In genomic region chr11:73321342-73322110, GRCh38 we compare ENCODE assay signal across 10 cellular contexts. TPM values are rescaled to one million over a fixed set of nuclear protein-coding genes. Genes with fewer than 3 reads are reported as not detected.
DNase-seq lines count a peak whose midpoint lies in the region; ATAC-seq, FAIRE-seq and TF ChIP-seq lines count a peak whose summit lies in the region.
"Had no signal": no experiment of that assay in that cellular context is flagged by ENCODE, and none has a peak within 500 bp of the region (broad histone marks: within the 10 kb centered on the region; RNA-seq: fewer than 3 reads in every experiment).

No MANE protein-coding gene starts in this region.

- H3K9ac ChIP-seq in kidney (ENCODE audit: low read length in 2 of 2): no peak overlapping the region

- H3K27me3 Mint-ChIP-seq in activated T-helper 17 cell treated with anti-CD3 and anti-CD28 coated beads, Interleukin-2, amount 50 U/mL, for 72 hours: no peaks in the 10 kb centered on the region
- H3K27me3 Mint-ChIP-seq: activated naive CD8-positive, alpha-beta T cell treated with anti-CD3 and anti-CD28 coated beads, Interleukin-2, amount 50 U/mL, for 24 hours had no signal

- intact Hi-C loops in kidney (cut with DNase I): no loop called here
- intact Hi-C loops in stomach (cut with DNase I; ENCODE audit: low total_unique reads): no loop called here

- TF ChIP-seq CTCF in kidney (IDR thresholded peaks at IDR 0.05; ENCODE audit: borderline replicate concordance, extremely low read depth, insufficient read depth): no peak
- TF ChIP-seq CTCF in stomach (IDR thresholded peaks at IDR 0.05): no peak
- no peak for TF ChIP-seq CTCF in GM10248 (IDR thresholded peaks at IDR 0.05; ENCODE audit: control extremely low read depth, extremely low read depth, low read depth, missing control alignments)

- DNase-seq in HT1080 (ENCODE audit: low read depth) (peak; percentile 64), kidney (peak; percentile 94), stomach (no peak), occipital lobe (lab: John Stamatoyannopoulos, UW) (no peak), activated gamma-delta T cell treated with Interleukin-2 at 50 U/mL for 16 hours (no peak), GM10248 (ENCODE audit: extremely low spot score) (no peak)
- DNase-seq: activated naive CD8-positive, alpha-beta T cell treated with anti-CD3 and anti-CD28 coated beads, Interleukin-2, amount 50 U/mL, for 24 hours had no signal

- H3K27me3 ChIP-seq in stomach: no peaks in the 10 kb centered on the region

- peaks cover 56 to 87% of the 10 kb centered on the region in 2 donors for H3K4me1 ChIP-seq in kidney (ENCODE audit: control insufficient read depth in 1 of 2, insufficient read depth in 1 of 2, low read depth in 1 of 2, low read length in 2 of 2)
- peaks cover 80 to 100% (median 91%) of the 10 kb centered on the region in 4 donors for H3K4me1 ChIP-seq in stomach

- no peaks in the 10 kb centered on the region for H3K9me3 Mint-ChIP-seq in activated T-helper 17 cell treated with anti-CD3 and anti-CD28 coated beads, Interleukin-2, amount 50 U/mL, for 72 hours
- H3K9me3 Mint-ChIP-seq: activated naive CD8-positive, alpha-beta T cell treated with anti-CD3 and anti-CD28 coated beads, Interleukin-2, amount 50 U/mL, for 24 hours had no signal

- no peaks in the 10 kb centered on the region for H3K9me3 ChIP-seq in kidney (ENCODE audit: control insufficient read depth in 1 of 2, low read length in 2 of 2)
- H3K9me3 ChIP-seq in stomach: no peaks in the 10 kb centered on the region

- CTCF ChIA-PET in GM10248 (lab: Yijun Ruan, JAX): interaction anchor here (1.3 to 13.4 kb wide), 5 partner anchors 14 to 63 kb away, joined by 3 to 302 read pairs (median 39); partner anchors contain the start of gene ARHGEF17

- WGBS in stomach, 5 donors: 37 to 43% (median 39%) methylated on average over 9 to 11 of the region's 11 CpGs

- H3K27ac Mint-ChIP-seq in activated T-helper 17 cell treated with anti-CD3 and anti-CD28 coated beads, Interleukin-2, amount 50 U/mL, for 72 hours: peak overlapping the region; percentile 28
- H3K27ac Mint-ChIP-seq: activated naive CD8-positive, alpha-beta T cell treated with anti-CD3 and anti-CD28 coated beads, Interleukin-2, amount 50 U/mL, for 24 hours had no signal

- no peak for TF ChIP-seq EP300 in stomach (IDR thresholded peaks at IDR 0.05)

- no peaks in the 10 kb centered on the region for H3K36me3 Mint-ChIP-seq in activated T-helper 17 cell treated with anti-CD3 and anti-CD28 coated beads, Interleukin-2, amount 50 U/mL, for 72 hours (ENCODE audit: low read depth)

- peak overlapping the region; percentile 65 to 91 for H3K27ac ChIP-seq in kidney (ENCODE audit: low read depth in 2 of 2, low read length in 2 of 2)
- H3K27ac ChIP-seq in stomach: peak overlapping the region; percentile 43 to 95 (median 85)

- no peak for TF ChIP-seq POLR2A in stomach (IDR thresholded peaks at IDR 0.05)

- H3K36me3 ChIP-seq in kidney (ENCODE audit: control insufficient read depth in 1 of 2, insufficient read depth in 2 of 2, low read length in 2 of 2): peaks cover under 1 to 5% of the 10 kb centered on the region in 2 donors
- no peaks in the 10 kb centered on the region for H3K36me3 ChIP-seq in stomach

- no peak overlapping the region for H3K4me3 ChIP-seq in kidney (ENCODE audit: low read length in 2 of 2)
- no peak overlapping the region for H3K4me3 ChIP-seq in stomach

- no peaks in the 10 kb centered on the region for H3K4me1 Mint-ChIP-seq in activated T-helper 17 cell treated with anti-CD3 and anti-CD28 coated beads, Interleukin-2, amount 50 U/mL, for 72 hours

- no peak overlapping the region for H3K4me3 Mint-ChIP-seq in activated T-helper 17 cell treated with anti-CD3 and anti-CD28 coated beads, Interleukin-2, amount 50 U/mL, for 72 hours
- H3K4me3 Mint-ChIP-seq: activated naive CD8-positive, alpha-beta T cell treated with anti-CD3 and anti-CD28 coated beads, Interleukin-2, amount 50 U/mL, for 24 hours had no signal

- ATAC-seq in activated T-helper 17 cell treated with anti-CD3 and anti-CD28 coated beads, Interleukin-2, amount 50 U/mL, for 72 hours (replicated peaks): no peak
- no peak for ATAC-seq in HG02938 (IDR thresholded peaks at IDR 0.05; ENCODE audit: unreplicated experiment)
- ATAC-seq: activated naive CD8-positive, alpha-beta T cell treated with anti-CD3 and anti-CD28 coated beads, Interleukin-2, amount 50 U/mL, for 24 hours had no signal

- FAIRE-seq in kidney (lab: Jason Lieb, UNC): no peak

- POLR2A ChIA-PET in GM10248 (lab: Yijun Ruan, JAX): interaction anchor here (0.5 kb wide), 1 partner anchor 135 kb away, joined by 3 read pairs; no protein-coding TSS in a partner anchor

RNA-seq across cellular contexts. Expression of gene ARHGEF17, which starts 13.4 kb away (rescaled TPM):
- 8.2 and 8.8 TPM in 2 replicates for total RNA-seq in HT1080 (2014; rRNA removed; shearing (Covaris generic))
- polyA plus RNA-seq in HT1080 (2015; cell fraction: cytosol; rRNA removed): 7.9 and 9.0 TPM in 2 replicates
- 79.3 and 89.1 TPM in 2 replicates for polyA plus RNA-seq in HT1080 (2015; cell fraction: nucleus; rRNA removed)
- under 1 TPM; 0.06 to 0.42 TPM for total RNA-seq in activated T-helper 17 cell treated with anti-CD3 and anti-CD28 coated beads, Interleukin-2, amount 50 U/mL, for 72 hours
- total RNA-seq in kidney (68.2 TPM), stomach (10 to 100 TPM; 29.9 to 66.5 (median 38.8) TPM), occipital lobe (19.2 TPM)
- polyA plus RNA-seq in kidney (ENCODE audit: insufficient read depth, low read depth, low replicate concordance) (36.6 TPM), stomach (10 to 100 TPM in 2 of 3 donors, 1 to 10 TPM in 1; 5.0 to 13.1 (median 10.8) TPM)

RNA-seq across cellular contexts. Expression of gene P2RY6, which starts 49.4 kb away (rescaled TPM):
- total RNA-seq in HT1080 (2014; rRNA removed; shearing (Covaris generic)): 0.33 TPM in 1 of 2 replicates, not detected in the other
- 0.94 and 1.4 TPM in 2 replicates for polyA plus RNA-seq in HT1080 (2015; cell fraction: cytosol; rRNA removed)
- 0.26 and 1.6 TPM in 2 replicates for polyA plus RNA-seq in HT1080 (2015; cell fraction: nucleus; rRNA removed)
- total RNA-seq in activated T-helper 17 cell treated with anti-CD3 and anti-CD28 coated beads, Interleukin-2, amount 50 U/mL, for 72 hours: not detected
- 17.9 TPM for total RNA-seq in kidney
- polyA plus RNA-seq in kidney (ENCODE audit: insufficient read depth, low read depth, low replicate concordance): 6.7 TPM
- 1 to 10 TPM in 1 of 5 donors, under 1 TPM in 1, not detected in 3; 0.29 to 1.3 TPM for total RNA-seq in stomach
- polyA plus RNA-seq in stomach: 1 to 10 TPM; 1.2 to 2.9 (median 2.1) TPM
- total RNA-seq in occipital lobe: not detected
- total RNA-seq: NCI-H460 had no signal

RNA-seq across cellular contexts. Expression of gene RELT, which starts 54.7 kb away (rescaled TPM):
- total RNA-seq in HT1080 (2014; rRNA removed; shearing (Covaris generic)): 13.4 and 15.1 TPM in 2 replicates
- 8.2 and 8.7 TPM in 2 replicates for polyA plus RNA-seq in HT1080 (2015; cell fraction: cytosol; rRNA removed)
- polyA plus RNA-seq in HT1080 (2015; cell fraction: nucleus; rRNA removed): 21.4 and 23.2 TPM in 2 replicates
- 10 to 100 TPM; 31.2 to 39.9 TPM for total RNA-seq in activated T-helper 17 cell treated with anti-CD3 and anti-CD28 coated beads, Interleukin-2, amount 50 U/mL, for 72 hours
- total RNA-seq in kidney (8.7 TPM), stomach (10 to 100 TPM in 1 of 5 donors, 1 to 10 TPM in 2, not detected in 2; 2.2 to 18.7 (median 2.9) TPM), occipital lobe (1.6 TPM)
- polyA plus RNA-seq in kidney (ENCODE audit: insufficient read depth, low read depth, low replicate concordance) (1.0 TPM), stomach (1 to 10 TPM; 1.2 to 1.6 (median 1.2) TPM)

Comparison
In these comparisons a context has a peak if more than half of its experiments do, and no peak if none do; other contexts are left out.
1. DNase-seq: peak in HT1080 (single experiment) and kidney (single experiment); none in stomach (single experiment), occipital lobe (single experiment), activated gamma-delta T cell treated with Interleukin-2 at 50 U/mL for 16 hours (single experiment) and GM10248 (single experiment).